Comparison of ENCODE assay signal across 21 cellular contexts in genomic region chr16:88632587-88632930, GRCh38. TPM values are rescaled to one million over a fixed set of nuclear protein-coding genes. Genes with fewer than 3 reads are reported as not detected.
DNase-seq lines count a peak whose midpoint lies in the region; ATAC-seq, FAIRE-seq and TF ChIP-seq lines count a peak whose summit lies in the region.
"Had no signal": no experiment of that assay in that cellular context is flagged by ENCODE, and none has a peak within 500 bp of the region (broad histone marks: within the 10 kb centered on the region; RNA-seq: fewer than 3 reads in every experiment).

No MANE protein-coding gene starts in this region.

- intact Hi-C loops in CD4-positive, alpha-beta T cell (cut with DNase I, micrococcal nuclease) = loop anchor here in 1 of 2 experiments (5.0 to 10.0 kb wide), 2 partner anchors 48 to 70 kb away; no protein-coding TSS in a partner anchor

- no peaks in the 10 kb centered on the region for H3K9me3 ChIP-seq in CD4-positive, alpha-beta T cell (ENCODE audit: control insufficient read depth, low read length)
- H3K9me3 ChIP-seq: SK-N-SH had no signal

- no peak for FAIRE-seq in RCC 7860 (lab: Jason Lieb, UNC)
- FAIRE-seq: GM18507, H54, HepG2 had no signal

- no peaks in the 10 kb centered on the region for H3K9me3 Mint-ChIP-seq in activated naive CD8-positive, alpha-beta T cell treated with anti-CD3 and anti-CD28 coated beads, Interleukin-2, amount 10 ng/mL, durations not matched to agents 7 days and 5 days
- H3K9me3 Mint-ChIP-seq in activated naive CD8-positive, alpha-beta T cell treated with anti-CD3 and anti-CD28 coated beads, Interleukin-2, amount 50 U/mL, for 24 hours = peaks cover 4% of the 10 kb centered on the region
- H3K9me3 Mint-ChIP-seq in effector memory CD8-positive, alpha-beta T cell = peaks cover 0 to 3% of the 10 kb centered on the region in 2 donors
- no peaks in the 10 kb centered on the region for H3K9me3 Mint-ChIP-seq in CD4-positive, alpha-beta T cell
- peaks cover 2% of the 10 kb centered on the region for H3K9me3 Mint-ChIP-seq in glutamatergic neuron (ENCODE audit: unreplicated experiment)
- H3K9me3 Mint-ChIP-seq: HFFc6 had no signal

- peaks cover 6% of the 10 kb centered on the region for H3K27me3 Mint-ChIP-seq in activated naive CD8-positive, alpha-beta T cell treated with anti-CD3 and anti-CD28 coated beads, Interleukin-2, amount 10 ng/mL, durations not matched to agents 7 days and 5 days
- peaks cover 4% of the 10 kb centered on the region for H3K27me3 Mint-ChIP-seq in activated naive CD8-positive, alpha-beta T cell treated with anti-CD3 and anti-CD28 coated beads, Interleukin-2, amount 50 U/mL, for 24 hours
- H3K27me3 Mint-ChIP-seq in effector memory CD8-positive, alpha-beta T cell = no peaks in the 10 kb centered on the region
- H3K27me3 Mint-ChIP-seq in CD4-positive, alpha-beta T cell = peaks cover 6% of the 10 kb centered on the region
- H3K27me3 Mint-ChIP-seq in glutamatergic neuron (ENCODE audit: unreplicated experiment) = peaks cover 3% of the 10 kb centered on the region

- peaks cover 16% of the 10 kb centered on the region for H3K4me1 Mint-ChIP-seq in activated naive CD8-positive, alpha-beta T cell treated with anti-CD3 and anti-CD28 coated beads, Interleukin-2, amount 10 ng/mL, durations not matched to agents 7 days and 5 days
- H3K4me1 Mint-ChIP-seq in activated naive CD8-positive, alpha-beta T cell treated with anti-CD3 and anti-CD28 coated beads, Interleukin-2, amount 50 U/mL, for 24 hours = peaks cover 38% of the 10 kb centered on the region
- H3K4me1 Mint-ChIP-seq in effector memory CD8-positive, alpha-beta T cell (ENCODE audit: low read depth in 2 of 2) = peaks cover 16 to 22% of the 10 kb centered on the region in 2 donors
- peaks cover 16% of the 10 kb centered on the region for H3K4me1 Mint-ChIP-seq in CD4-positive, alpha-beta T cell (ENCODE audit: low read depth)
- peaks cover 8% of the 10 kb centered on the region for H3K4me1 Mint-ChIP-seq in glutamatergic neuron (ENCODE audit: low read depth, unreplicated experiment)

- H3K4me3 Mint-ChIP-seq in activated naive CD8-positive, alpha-beta T cell treated with anti-CD3 and anti-CD28 coated beads, Interleukin-2, amount 10 ng/mL, durations not matched to agents 7 days and 5 days = no peak overlapping the region
- no peak overlapping the region for H3K4me3 Mint-ChIP-seq in activated naive CD8-positive, alpha-beta T cell treated with anti-CD3 and anti-CD28 coated beads, Interleukin-2, amount 50 U/mL, for 24 hours
- peak overlapping the region in 1 of 2 donors; percentile 87 for H3K4me3 Mint-ChIP-seq in effector memory CD8-positive, alpha-beta T cell
- no peak overlapping the region for H3K4me3 Mint-ChIP-seq in CD4-positive, alpha-beta T cell
- no peak overlapping the region for H3K4me3 Mint-ChIP-seq in glutamatergic neuron (ENCODE audit: unreplicated experiment)
- H3K4me3 Mint-ChIP-seq: HFFc6 had no signal

- POLR2A ChIA-PET in activated naive CD8-positive, alpha-beta T cell treated with anti-CD3 and anti-CD28 coated beads, Interleukin-2, amount 10 ng/mL, durations not matched to agents 7 days and 5 days (lab: Charles Lee) = interaction anchor here (0.6 to 1.8 kb wide), 5 partner anchors 12 to 93 kb away, joined by 3 to 10 read pairs (median 4); partner anchors contain the start of gene ZC3H18
- POLR2A ChIA-PET in RWPE1 (lab: Yijun Ruan, JAX; ENCODE audit: low non-redundant PET) = no interaction called here
- POLR2A ChIA-PET in CD4-positive, alpha-beta T cell (lab: Charles Lee) = interaction anchor here (1.0 to 3.4 kb wide), 2 partner anchors 10 to 13 kb away, joined by 4 to 15 read pairs; no protein-coding TSS in a partner anchor

- CTCF ChIA-PET in RWPE1 (lab: Yijun Ruan, JAX) = interaction anchor here (1.4 kb wide), 1 partner anchor 17 kb away, joined by 6 read pairs; no protein-coding TSS in a partner anchor
- CTCF ChIA-PET in CD4-positive, alpha-beta T cell (lab: Charles Lee) = interaction anchor here (1.4 kb wide), 1 partner anchor 12 kb away, joined by 8 read pairs; no protein-coding TSS in a partner anchor

- peaks cover 2% of the 10 kb centered on the region for H3K36me3 Mint-ChIP-seq in activated naive CD8-positive, alpha-beta T cell treated with anti-CD3 and anti-CD28 coated beads, Interleukin-2, amount 10 ng/mL, durations not matched to agents 7 days and 5 days
- peaks cover 17% of the 10 kb centered on the region for H3K36me3 Mint-ChIP-seq in activated naive CD8-positive, alpha-beta T cell treated with anti-CD3 and anti-CD28 coated beads, Interleukin-2, amount 50 U/mL, for 24 hours (ENCODE audit: low read depth)
- H3K36me3 Mint-ChIP-seq in effector memory CD8-positive, alpha-beta T cell (ENCODE audit: insufficient read depth) = peaks cover 80% of the 10 kb centered on the region
- H3K36me3 Mint-ChIP-seq in CD4-positive, alpha-beta T cell (ENCODE audit: low read depth) = peaks cover 39% of the 10 kb centered on the region
- no peaks in the 10 kb centered on the region for H3K36me3 Mint-ChIP-seq in glutamatergic neuron (ENCODE audit: unreplicated experiment)

- no peak for ATAC-seq in activated naive CD8-positive, alpha-beta T cell treated with anti-CD3 and anti-CD28 coated beads, Interleukin-2, amount 10 ng/mL, durations not matched to agents 7 days and 5 days (ENCODE audit: low read depth)
- ATAC-seq in activated naive CD8-positive, alpha-beta T cell treated with anti-CD3 and anti-CD28 coated beads, Interleukin-2, amount 50 U/mL, for 24 hours = no peak
- no peak for ATAC-seq in effector memory CD8-positive, alpha-beta T cell (replicated peaks)
- ATAC-seq in CD4-positive, alpha-beta T cell (ENCODE audit: poor library complexity) = no peak

- 0 out of 2 replicates have a peak overlapping the region, but pooled peaks have one; percentile 9 for H3K27ac ChIP-seq in RWPE1
- H3K27ac ChIP-seq in CD4-positive, alpha-beta T cell (ENCODE audit: low read depth, low read length) = no peak overlapping the region
- H3K27ac ChIP-seq: C4-2B had no signal

- DNase-seq in activated naive CD8-positive, alpha-beta T cell treated with anti-CD3 and anti-CD28 coated beads, Interleukin-2, amount 10 ng/mL, durations not matched to agents 7 days and 5 days = no peak
- DNase-seq in activated naive CD8-positive, alpha-beta T cell treated with anti-CD3 and anti-CD28 coated beads, Interleukin-2, amount 50 U/mL, for 24 hours = no peak
- DNase-seq in RWPE1 (ENCODE audit: low spot score) (no peak), RCC 7860 (ENCODE audit: low spot score) (no peak), glutamatergic neuron (no peak)
- DNase-seq in effector memory CD8-positive, alpha-beta T cell = no peak
- no peak for DNase-seq in CD4-positive, alpha-beta T cell
- DNase-seq: HFFc6, KG1, NCI-H1105 treated with DMSO at 0.1 percent for 48 hours, NCI-H1694 treated with DMSO at 0.1 percent for 48 hours, NCI-H2227 treated with DMSO at 0.1 percent for 48 hours, NCI-H510A treated with DMSO at 0.1 percent for 48 hours, NCI-H774, SHP77, SK-N-SH had no signal

- H3K27ac Mint-ChIP-seq in activated naive CD8-positive, alpha-beta T cell treated with anti-CD3 and anti-CD28 coated beads, Interleukin-2, amount 10 ng/mL, durations not matched to agents 7 days and 5 days = peak overlapping the region; percentile 63
- H3K27ac Mint-ChIP-seq in activated naive CD8-positive, alpha-beta T cell treated with anti-CD3 and anti-CD28 coated beads, Interleukin-2, amount 50 U/mL, for 24 hours = no peak overlapping the region
- peak overlapping the region; percentile 71 to 78 for H3K27ac Mint-ChIP-seq in effector memory CD8-positive, alpha-beta T cell
- no peak overlapping the region for H3K27ac Mint-ChIP-seq in CD4-positive, alpha-beta T cell
- H3K27ac Mint-ChIP-seq in glutamatergic neuron (ENCODE audit: unreplicated experiment) = no peak overlapping the region
- H3K27ac Mint-ChIP-seq: HFFc6 had no signal

- H3K27me3 ChIP-seq in CD4-positive, alpha-beta T cell (ENCODE audit: control insufficient read depth, insufficient read depth, low read length) = peaks cover 1% of the 10 kb centered on the region

- no peak for TF ChIP-seq CTCF in RWPE1 (conservative IDR thresholded peaks at IDR 0.05; ENCODE audit: low read depth)
- no peak for TF ChIP-seq CTCF in CD4-positive, alpha-beta T cell (IDR thresholded peaks at IDR 0.05)
- TF ChIP-seq CTCF in glutamatergic neuron (IDR thresholded peaks at IDR 0.05; ENCODE audit: partially characterized antibody, unreplicated experiment) = no peak

RNA-seq across cellular contexts. Expression of gene IL17C, which starts 5.8 kb away (rescaled TPM):
- under 1 TPM in 1 of 2 experiments, not detected in 1; 0.68 TPM for total RNA-seq in activated naive CD8-positive, alpha-beta T cell treated with anti-CD3 and anti-CD28 coated beads, Interleukin-2, amount 10 ng/mL, durations not matched to agents 7 days and 5 days
- under 1 TPM in 1 of 2 experiments, not detected in 1; 0.77 TPM for total RNA-seq in CD4-positive, alpha-beta T cell
- total RNA-seq in glutamatergic neuron (ENCODE audit: unreplicated experiment) = not detected
- total RNA-seq: HepG2, HFFc6 had no signal

RNA-seq across cellular contexts. Expression of gene CYBA, which starts 18.3 kb away (rescaled TPM):
- 100 to 1,000 TPM; 505 to 513 TPM for total RNA-seq in activated naive CD8-positive, alpha-beta T cell treated with anti-CD3 and anti-CD28 coated beads, Interleukin-2, amount 10 ng/mL, durations not matched to agents 7 days and 5 days
- 100 to 1,000 TPM; 292 to 294 TPM for total RNA-seq in CD4-positive, alpha-beta T cell
- total RNA-seq in glutamatergic neuron (ENCODE audit: unreplicated experiment) = 28.7 TPM

RNA-seq across cellular contexts. Expression of gene MVD, which starts 30.3 kb away (rescaled TPM):
- 10 to 100 TPM; 80.7 to 84.2 TPM for total RNA-seq in activated naive CD8-positive, alpha-beta T cell treated with anti-CD3 and anti-CD28 coated beads, Interleukin-2, amount 10 ng/mL, durations not matched to agents 7 days and 5 days
- total RNA-seq in CD4-positive, alpha-beta T cell = 10 to 100 TPM; 74.2 to 76.9 TPM
- 227 TPM for total RNA-seq in glutamatergic neuron (ENCODE audit: unreplicated experiment)

RNA-seq across cellular contexts. Expression of gene SNAI3, which starts 53.7 kb away (rescaled TPM):
- 10 to 100 TPM; 14.4 to 15.0 TPM for total RNA-seq in activated naive CD8-positive, alpha-beta T cell treated with anti-CD3 and anti-CD28 coated beads, Interleukin-2, amount 10 ng/mL, durations not matched to agents 7 days and 5 days
- 1 to 10 TPM; 3.0 to 3.5 TPM for total RNA-seq in CD4-positive, alpha-beta T cell
- total RNA-seq in glutamatergic neuron (ENCODE audit: unreplicated experiment) = not detected
- total RNA-seq: A673, HFFc6 had no signal

Comparison
In these comparisons a context has a peak if more than half of its experiments do, and no peak if none do; other contexts are left out.
1. H3K27ac Mint-ChIP-seq: peak in activated naive CD8-positive, alpha-beta T cell treated with anti-CD3 and anti-CD28 coated beads, Interleukin-2, amount 10 ng/mL, durations not matched to agents 7 days and 5 days (single experiment) and effector memory CD8-positive, alpha-beta T cell (2 of 2); none in activated naive CD8-positive, alpha-beta T cell treated with anti-CD3 and anti-CD28 coated beads, Interleukin-2, amount 50 U/mL, for 24 hours (single experiment), CD4-positive, alpha-beta T cell (single experiment) and glutamatergic neuron (single experiment).